Comparison of ENCODE assay signal across 9 cellular contexts in the genomic region with DNA sequence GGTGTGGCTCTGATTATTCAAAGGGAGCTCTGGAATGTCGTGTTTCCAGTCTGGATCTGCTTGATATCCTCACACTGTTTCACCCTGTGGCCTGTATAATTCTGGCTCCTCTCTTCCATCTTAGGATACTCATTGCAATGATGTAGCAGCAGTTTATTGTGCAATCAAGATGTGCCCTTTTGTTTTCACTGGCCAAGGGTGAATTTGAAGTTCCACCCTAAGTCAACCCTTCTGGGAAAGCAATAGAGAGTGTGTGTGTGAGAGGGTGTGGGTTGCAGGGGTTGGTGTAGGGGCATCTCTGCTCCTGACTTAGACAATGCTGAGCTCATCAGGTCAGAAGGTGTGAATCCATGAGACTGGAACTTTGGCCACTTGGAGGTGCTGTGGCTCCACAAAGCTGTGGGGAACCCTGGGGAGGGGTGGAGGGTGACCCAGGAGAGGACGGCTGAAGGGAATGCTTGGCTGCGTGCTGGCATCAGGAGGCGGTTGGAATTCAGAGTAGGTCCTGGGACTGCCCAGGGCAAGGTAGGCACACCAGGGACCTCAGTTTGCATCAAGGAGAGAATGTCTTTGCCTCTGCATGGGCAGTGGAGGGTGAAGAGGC.
DNase-seq lines count a peak whose midpoint lies in the region; ATAC-seq, FAIRE-seq and TF ChIP-seq lines count a peak whose summit lies in the region.
"Had no signal": no experiment of that assay in that cellular context is flagged by ENCODE, and none has a peak within 500 bp of the region (broad histone marks: within the 10 kb centered on the region; RNA-seq: fewer than 3 reads in every experiment).

No MANE protein-coding gene starts in this region.

- in situ Hi-C loops in mammary epithelial cell (cut with MboI; ENCODE audit: low sequenced_read_pairs in 2 of 2), result no loop called here

- 16% methylated on average over 4 of the region's 4 CpGs for WGBS in mammary epithelial cell (ENCODE audit: low coverage, missing lambda C conversion rate)

- H3K4me3 ChIP-seq in mammary epithelial cell (replicated peaks in 1 of 3; ENCODE audit: insufficient read depth in 1 of 3, low read depth in 2 of 3, low read length in 3 of 3), result no peak overlapping the region
- H3K4me3 ChIP-seq in naive thymus-derived CD4-positive, alpha-beta T cell (ENCODE audit: low read length), result no peak overlapping the region
- H3K4me3 ChIP-seq: SK-N-MC had no signal

- peak overlapping the region; percentile 31 for H3K4me2 ChIP-seq in mammary epithelial cell (ENCODE audit: insufficient read depth, low read depth, low read length)

- no peak overlapping the region for H3K27ac ChIP-seq in mammary epithelial cell (ENCODE audit: insufficient read depth, low read depth, low read length)
- H3K27ac ChIP-seq in naive thymus-derived CD4-positive, alpha-beta T cell (ENCODE audit: low read depth, low read length), result no peak overlapping the region
- H3K27ac ChIP-seq: SK-N-MC had no signal

- H3K79me2 ChIP-seq in mammary epithelial cell (ENCODE audit: insufficient read depth, low read length), result no peaks in the 10 kb centered on the region

- POLR2A ChIA-PET in naive thymus-derived CD4-positive, alpha-beta T cell (lab: Charles Lee), result interaction anchor here (0.7 kb wide), 1 partner anchor 12 kb away, joined by 3 read pairs; no protein-coding TSS in a partner anchor

- dilution Hi-C loops in mammary epithelial cell (cut with HindIII; ENCODE audit: low sequenced_read_pairs), result no loop called here

- peak overlapping the region in 5 of 9 donors; percentile 4 to 58 (median 36) for H3K27ac Mint-ChIP-seq in naive thymus-derived CD4-positive, alpha-beta T cell

- peaks cover 0 to 7% (median 0%) of the 10 kb centered on the region in 7 donors for H3K4me1 Mint-ChIP-seq in naive thymus-derived CD4-positive, alpha-beta T cell

- no TSS peak for BruUV-seq in mammary epithelial cell (replicated peaks; lab: Mats Ljungman, UMichigan)

- H3K27me3 ChIP-seq in mammary epithelial cell (ENCODE audit: insufficient read depth, low read length), result no peaks in the 10 kb centered on the region
- H3K27me3 ChIP-seq in naive thymus-derived CD4-positive, alpha-beta T cell (ENCODE audit: control insufficient read depth in 2 of 2, insufficient read depth in 2 of 2, low read length in 2 of 2), result no peaks in the 10 kb centered on the region

- CTCF ChIA-PET in mammary epithelial cell (lab: Charles Lee; ENCODE audit: low non-redundant PET), result interaction anchor here (0.6 kb wide), 1 partner anchor 212 kb away, joined by 25 read pairs; no protein-coding TSS in a partner anchor
- CTCF ChIA-PET in naive thymus-derived CD4-positive, alpha-beta T cell (lab: Charles Lee), result no interaction called here

- H3K4me1 ChIP-seq in mammary epithelial cell (ENCODE audit: insufficient read depth, low read length), result peaks cover 17% of the 10 kb centered on the region
- H3K4me1 ChIP-seq in naive thymus-derived CD4-positive, alpha-beta T cell (ENCODE audit: control insufficient read depth in 2 of 2, insufficient read depth in 2 of 2, low read length in 2 of 2), result no peaks in the 10 kb centered on the region

- intact Hi-C loops in mammary epithelial cell (cut with micrococcal nuclease), result loop anchor here (1.0 kb wide), 1 partner anchor 9 kb away; no protein-coding TSS in a partner anchor
- intact Hi-C loops in naive thymus-derived CD4-positive, alpha-beta T cell (cut with micrococcal nuclease), result no loop called here

- TF ChIP-seq CTCF in mammary epithelial cell (conservative IDR thresholded peaks at IDR 0.05 in 1 of 2, IDR thresholded peaks at IDR 0.05 in 1 of 2; ENCODE audit: extremely low read depth in 1 of 2, insufficient read depth in 1 of 2, low read depth in 1 of 2, low read length in 2 of 2), result peak; percentile 31 to 58

- peak overlapping the region; percentile 67 for H2AFZ ChIP-seq in mammary epithelial cell (ENCODE audit: low read depth, low read length)

- no peak overlapping the region for H3K4me3 Mint-ChIP-seq in naive thymus-derived CD4-positive, alpha-beta T cell

- H3K9me3 Mint-ChIP-seq in naive thymus-derived CD4-positive, alpha-beta T cell, result no peaks in the 10 kb centered on the region

- H3K36me3 Mint-ChIP-seq in naive thymus-derived CD4-positive, alpha-beta T cell, result no peaks in the 10 kb centered on the region

- peak; percentile 41 for ATAC-seq in naive thymus-derived CD4-positive, alpha-beta T cell

- peaks cover 0 to 25% (median 4%) of the 10 kb centered on the region in 5 donors for H3K27me3 Mint-ChIP-seq in naive thymus-derived CD4-positive, alpha-beta T cell

- peak; percentile 30 for DNase-seq in ELR (ENCODE audit: low read depth)
- peak; percentile 55 for DNase-seq in M059J (ENCODE audit: low read depth)
- DNase-seq in mammary epithelial cell, result peak; percentile 66
- DNase-seq in naive thymus-derived CD4-positive, alpha-beta T cell, result no peak
- DNase-seq in stimulated activated CD4-positive, alpha-beta T cell treated with anti-CD3 and anti-CD28 coated beads, Interleukin-12 subunit alpha, Interleukin-12 subunit beta, amount 100 ng/mL, for 4 hours, result no peak
- no peak for DNase-seq in urothelium cell line (ENCODE audit: low spot score)
- no peak for DNase-seq in NCI-H1694 treated with DMSO at 0.1 percent for 48 hours (lab: John Stamatoyannopoulos, UW)
- DNase-seq in activated gamma-delta T cell treated with Interleukin-2 at 50 U/mL for 16 hours, result no peak

- no peaks in the 10 kb centered on the region for H4K20me1 ChIP-seq in mammary epithelial cell (ENCODE audit: insufficient read depth, low read length)

- no peaks in the 10 kb centered on the region for H3K9me3 ChIP-seq in mammary epithelial cell (replicated peaks; ENCODE audit: insufficient read depth, low read length)
- H3K9me3 ChIP-seq in naive thymus-derived CD4-positive, alpha-beta T cell (ENCODE audit: control insufficient read depth in 2 of 3, low read length in 3 of 3), result no peaks in the 10 kb centered on the region

- H3K36me3 ChIP-seq in mammary epithelial cell (ENCODE audit: insufficient read depth, low read length), result no peaks in the 10 kb centered on the region
- no peaks in the 10 kb centered on the region for H3K36me3 ChIP-seq in naive thymus-derived CD4-positive, alpha-beta T cell (ENCODE audit: control insufficient read depth in 2 of 3, insufficient read depth in 3 of 3, low read length in 3 of 3)

- no peak for FAIRE-seq in urothelium cell line (lab: Jason Lieb, UNC)

- H3K9ac ChIP-seq in mammary epithelial cell (ENCODE audit: insufficient read depth, low read length), result no peak overlapping the region

Comparison
In these comparisons a context has a peak if more than half of its experiments do, and no peak if none do; other contexts are left out.
1. DNase-seq: peak in ELR (single experiment), M059J (single experiment) and mammary epithelial cell (single experiment); none in naive thymus-derived CD4-positive, alpha-beta T cell (0 of 9), stimulated activated CD4-positive, alpha-beta T cell treated with anti-CD3 and anti-CD28 coated beads, Interleukin-12 subunit alpha, Interleukin-12 subunit beta, amount 100 ng/mL, for 4 hours (single experiment), urothelium cell line (single experiment), NCI-H1694 treated with DMSO at 0.1 percent for 48 hours (single experiment) and activated gamma-delta T cell treated with Interleukin-2 at 50 U/mL for 16 hours (single experiment).